In genomic region chr9:128191406-128192046, GRCh38 we compare ENCODE assay signal across 1 cellular context.
A peak's percentile ranks its signal among the peaks of the same experiment; 100 is the strongest.
TF ChIP-seq lines count a peak whose summit lies in the region.

TSS of gene CIZ1 (minus strand) at chr9:128191572. CDS start at chr9:128190857, 715 bp downstream.

TF ChIP-seq in HepG2, 621 proteins besides CTCF, POLR2A, EP300 and RAD21 (continued from another document and continues in another):
- TF ChIP-seq PAXIP1 (CRISPR knock-in tag; conservative IDR thresholded peaks at IDR 0.05) (peak; percentile 67; the same call in 1 of the 2 replicates), SRSF4 (IDR thresholded peaks at IDR 0.05; ENCODE audit: low read depth, low read length, poor library complexity, severe bottlenecking) (no peak), SIN3B (IDR thresholded peaks at IDR 0.05; ENCODE audit: low read length) (peak; percentile 35; the same call in 1 of the 2 replicates), ZFP1 (CRISPR knock-in tag; IDR thresholded peaks at IDR 0.05) (no peak), TOE1 (CRISPR knock-in tag; IDR thresholded peaks at IDR 0.05) (0 out of 2 replicates have a peak, but pooled peaks have one; percentile 30), PREB (CRISPR knock-in tag; IDR thresholded peaks at IDR 0.05) (no peak), ARID2 (CRISPR knock-in tag; IDR thresholded peaks at IDR 0.05; ENCODE audit: borderline replicate concordance) (peak; percentile 87; the same call in 1 of the 2 replicates), ZBTB33 (CRISPR knock-in tag; IDR thresholded peaks at IDR 0.05) (no peak; the same call in 1 of the 2 replicates), ZNF746 (CRISPR knock-in tag; IDR thresholded peaks at IDR 0.05) (peak; percentile 62; the same call in 1 of the 2 replicates), JDP2 (CRISPR knock-in tag; IDR thresholded peaks at IDR 0.05; ENCODE audit: borderline replicate concordance) (no peak), SMARCC2 (IDR thresholded peaks at IDR 0.05) (no peak), ZNF101 (CRISPR knock-in tag; IDR thresholded peaks at IDR 0.05; ENCODE audit: borderline replicate concordance, low read depth) (no peak), CHCHD3 (CRISPR knock-in tag; IDR thresholded peaks at IDR 0.05) (no peak; the same call in 1 of the 2 replicates), ZNF605 (CRISPR knock-in tag; IDR thresholded peaks at IDR 0.05) (peak; percentile 89), THAP9 (CRISPR knock-in tag; IDR thresholded peaks at IDR 0.05; ENCODE audit: borderline replicate concordance) (0 out of 2 replicates have a peak, but pooled peaks have one; percentile 42), MNT (IDR thresholded peaks at IDR 0.05) (no peak), RELA (CRISPR knock-in tag; IDR thresholded peaks at IDR 0.05) (no peak), ZNF672 (CRISPR knock-in tag; IDR thresholded peaks at IDR 0.05) (no peak), MZF1 (CRISPR knock-in tag; IDR thresholded peaks at IDR 0.05; ENCODE audit: borderline replicate concordance) (0 out of 2 replicates have a peak, but pooled peaks have one; percentile 33), ZNF441 (CRISPR knock-in tag; IDR thresholded peaks at IDR 0.05; ENCODE audit: borderline replicate concordance) (peak; percentile 68), EED (CRISPR knock-in tag; IDR thresholded peaks at IDR 0.05) (no peak), ZNF446 (CRISPR knock-in tag; IDR thresholded peaks at IDR 0.05) (no peak), ZNF563 (CRISPR knock-in tag; IDR thresholded peaks at IDR 0.05) (peak; percentile 63; the same call in 1 of the 2 replicates), KLF11 (CRISPR knock-in tag; IDR thresholded peaks at IDR 0.05) (no peak), ZNF503 (CRISPR knock-in tag; IDR thresholded peaks at IDR 0.05) (no peak), ZBTB25 (CRISPR knock-in tag; IDR thresholded peaks at IDR 0.05) (no peak), ZNF547 (CRISPR knock-in tag; IDR thresholded peaks at IDR 0.05) (peak; percentile 75), ZBTB10 (CRISPR knock-in tag; IDR thresholded peaks at IDR 0.05; ENCODE audit: borderline replicate concordance) (peak; percentile 79), MBNL3 (CRISPR knock-in tag; conservative IDR thresholded peaks at IDR 0.05) (no peak), NR0B2 (CRISPR knock-in tag; IDR thresholded peaks at IDR 0.05) (no peak), ZNF629 (CRISPR knock-in tag; conservative IDR thresholded peaks at IDR 0.05) (no peak), MIER2 (CRISPR knock-in tag; IDR thresholded peaks at IDR 0.05) (no peak), ZBTB39 (CRISPR knock-in tag; IDR thresholded peaks at IDR 0.05) (no peak), ADNP (CRISPR knock-in tag; IDR thresholded peaks at IDR 0.05) (0 out of 2 replicates have a peak, but pooled peaks have one; percentile 16), TRIM22 (IDR thresholded peaks at IDR 0.05) (no peak), JUNB (CRISPR knock-in tag; IDR thresholded peaks at IDR 0.05; ENCODE audit: borderline replicate concordance) (no peak), ZFP36L1 (CRISPR knock-in tag; IDR thresholded peaks at IDR 0.05) (peak; percentile 14; the same call in 1 of the 2 replicates)
